Comparison of ENCODE assay signal across 8 cellular contexts in genomic region chr7:73842248-73842895, GRCh38. TPM values are rescaled to one million over a fixed set of nuclear protein-coding genes. Genes with fewer than 3 reads are reported as not detected.
A peak's percentile ranks its signal among the peaks of the same experiment; 100 is the strongest.
DNase-seq lines count a peak whose midpoint lies in the region; FAIRE-seq and TF ChIP-seq lines count a peak whose summit lies in the region.

Gene METTL27, minus strand, starts transcription at chr7:73842516. Its CDS starts 376 bp downstream, at chr7:73842140.

- H3K14ac ChIP-seq in H1 (ENCODE audit: insufficient read length) = peak within 1 kb of the TSS; percentile 40

- H3K79me1 ChIP-seq in H1 (ENCODE audit: low read depth, low read length) = no peaks in the 10 kb centered on the region

- H3K27me3 ChIP-seq in H1 (replicated peaks in 1 of 4; ENCODE audit: control insufficient read depth in 3 of 4, extremely low read depth in 1 of 4, insufficient read depth in 3 of 4, low read length in 3 of 4) = no peaks in the 10 kb centered on the region

- CTCF ChIA-PET in H1 (lab: Charles Lee; ENCODE audit: partially characterized antibody) = interaction anchor here (0.6 to 7.1 kb wide), 7 partner anchors 10 to 113 kb away, joined by 3 to 65 read pairs (median 18); partner anchors contain the start of genes ABHD11 and CLDN4

- H3K56ac ChIP-seq in H1 (replicated peaks; ENCODE audit: insufficient read length, low read depth, low read length) = peak within 1 kb of the TSS; percentile 82

- H3K23ac ChIP-seq in H1 (ENCODE audit: insufficient read length) = no peak within 1 kb of the TSS

- peak within 1 kb of the TSS; percentile 87 for H3K18ac ChIP-seq in H1 (ENCODE audit: extremely low read depth, low read length)

- no peaks in the 10 kb centered on the region for H4K20me1 ChIP-seq in H1 (replicated peaks in 1 of 2; ENCODE audit: control insufficient read depth in 1 of 2, insufficient read depth in 2 of 2, low read length in 2 of 2)

- H3K36me3 ChIP-seq in H1 (ENCODE audit: control insufficient read depth in 2 of 4, insufficient read depth in 4 of 4, low read length in 3 of 4) = no peaks in the 10 kb centered on the region
- no peaks in the 10 kb centered on the region for H3K36me3 ChIP-seq in mesodermal cell (ENCODE audit: control insufficient read depth, insufficient read depth, low read length)

- peak in 1 of 2 experiments; percentile 61; a peak in 2 of 3 replicates for TF ChIP-seq POLR2A in H1 (IDR thresholded peaks at IDR 0.05; ENCODE audit: control extremely low read depth in 1 of 2, low read depth in 2 of 2, low read length in 2 of 2)

- POLR2A ChIA-PET in H1 (lab: Charles Lee; ENCODE audit: partially characterized antibody) = interaction anchor here (1.0 to 6.5 kb wide), 9 partner anchors 8 to 108 kb away, joined by 3 to 96 read pairs (median 4); partner anchors contain the start of genes CLDN3 and CLDN4

- peaks cover 0 to 11% (median 5%) of the 10 kb centered on the region in 4 experiments; a peak in 5 of 7 replicates for H3K4me1 ChIP-seq in H1 (replicated peaks in 1 of 4; ENCODE audit: control insufficient read depth in 3 of 4, insufficient read depth in 4 of 4, low read length in 3 of 4)
- H3K4me1 ChIP-seq in mesodermal cell (ENCODE audit: control insufficient read depth, insufficient read depth, low read length, poor library complexity, severe bottlenecking) = peaks cover 28% of the 10 kb centered on the region

- peak within 1 kb of the TSS; percentile 64 for H2BK120ac ChIP-seq in H1 (replicated peaks; ENCODE audit: low read depth, low read length)

- TF ChIP-seq RAD21 in H1 (IDR thresholded peaks at IDR 0.05 in 1 of 2, conservative IDR thresholded peaks at IDR 0.05 in 1 of 2; ENCODE audit: low read depth in 2 of 2, low read length in 2 of 2) = no peak

- peak within 1 kb of the TSS; percentile 95; the same call in 1 of the 2 replicates for H2AFZ ChIP-seq in H1 (ENCODE audit: low read length)

- H2AK5ac ChIP-seq in H1 (ENCODE audit: low read depth, low read length) = peak within 1 kb of the TSS; percentile 53; the same call in 1 of the 2 replicates

- H4K8ac ChIP-seq in H1 (ENCODE audit: extremely low read depth, insufficient read depth, low read length) = peak within 1 kb of the TSS; percentile 88

- peak within 1 kb of the TSS; percentile 60; the same call in 1 of the 2 replicates for H2BK12ac ChIP-seq in H1 (ENCODE audit: low read depth, low read length)

- H3K79me2 ChIP-seq in H1 (ENCODE audit: control insufficient read depth in 1 of 2, insufficient read depth in 2 of 2, low read length in 2 of 2) = no peaks in the 10 kb centered on the region

- H3K4ac ChIP-seq in H1 (replicated peaks; ENCODE audit: insufficient read length, low read depth, low read length) = peak within 1 kb of the TSS; percentile 91

- peak within 1 kb of the TSS; percentile 85 for H4K91ac ChIP-seq in H1 (replicated peaks; ENCODE audit: insufficient read length, low read length)

- no peak for TF ChIP-seq EP300 in H1 (IDR thresholded peaks at IDR 0.05; ENCODE audit: borderline replicate concordance in 1 of 2, low read depth in 2 of 2, low read length in 2 of 2)

- peaks cover 6% of the 10 kb centered on the region; the same call in 1 of the 2 replicates for H3K23me2 ChIP-seq in H1 (ENCODE audit: low read depth, low read length)

- H3K4me2 ChIP-seq in H1 (ENCODE audit: insufficient read depth in 1 of 2, low read depth in 2 of 2, low read length in 2 of 2) = peak within 1 kb of the TSS; percentile 63 to 96

- 0 out of 2 replicates have a peak within 1 kb of the TSS, but pooled peaks have one; percentile 61 for H2BK20ac ChIP-seq in H1 (ENCODE audit: low read length)

- 0 out of 2 replicates have a peak within 1 kb of the TSS, but pooled peaks have one; percentile 29 for H2BK15ac ChIP-seq in H1 (ENCODE audit: low read length)

- peak within 1 kb of the TSS; percentile 87; the same call in 1 of the 2 replicates for H2BK5ac ChIP-seq in H1 (ENCODE audit: low read depth, low read length)

- peak within 1 kb of the TSS; percentile 97 for H4K5ac ChIP-seq in H1 (ENCODE audit: insufficient read length, low read depth, low read length)

- WGBS in H1 (ENCODE audit: extremely low coverage in 1 of 2, insufficient coverage in 1 of 2, insufficient read length in 1 of 2, insufficient replicate concordance in 2 of 2, low coverage in 1 of 2, low lambda C conversion rate in 2 of 2, missing lambda C conversion rate in 1 of 2), 2 experiments = 6% methylated on average over 10 of the region's 35 CpGs; no CpG with 5 or more reads in 1 of the 2 experiments
- WGBS in mesodermal cell (ENCODE audit: insufficient coverage in 2 of 2), 2 experiments = 0 to 1% methylated on average over 13 to 14 of the region's 35 CpGs

- no peak for FAIRE-seq in H1 (lab: Jason Lieb, UNC)

- peaks cover 0 to under 1% of the 10 kb centered on the region in 2 experiments; a peak in 2 of 4 replicates for H3K9me3 ChIP-seq in H1 (ENCODE audit: insufficient read depth in 2 of 2, low read depth in 1 of 2, low read length in 1 of 2)
- no peaks in the 10 kb centered on the region for H3K9me3 ChIP-seq in mesodermal cell (ENCODE audit: control insufficient read depth, low read length)

- H3K4me3 ChIP-seq in H1 (ENCODE audit: extremely low read depth in 1 of 4, insufficient read depth in 2 of 4, low read depth in 3 of 4, low read length in 4 of 4) (peak within 1 kb of the TSS; percentile 52 to 78 (median 58)), mesodermal cell (ENCODE audit: extremely low read depth, insufficient read depth, low read length, poor library complexity, severe bottlenecking) (peak within 1 kb of the TSS; percentile 47)

- no peak for TF ChIP-seq CTCF in GM20000 (IDR thresholded peaks at IDR 0.05; ENCODE audit: extremely low read depth, missing control alignments)
- no peak for TF ChIP-seq CTCF in H1 (IDR thresholded peaks at IDR 0.05; ENCODE audit: control extremely low read depth in 1 of 3, insufficient read depth in 1 of 3, low read depth in 1 of 3, low read length in 3 of 3)

- peak within 1 kb of the TSS in 3 of 4 experiments; percentile 56 to 78 (median 60); a peak in 6 of 7 replicates for H3K9ac ChIP-seq in H1 (replicated peaks in 1 of 4; ENCODE audit: extremely low read depth in 1 of 4, low read depth in 3 of 4, low read length in 3 of 4)

- peak; percentile 94 for DNase-seq in COLO668 (lab: John Stamatoyannopoulos, UW; ENCODE audit: unreplicated experiment)
- DNase-seq in GM20000 (ENCODE audit: low spot score) = peak; percentile 98
- peak; percentile 97 for DNase-seq in HT-29 (ENCODE audit: low spot score)
- DNase-seq in NOMO-1 (lab: John Stamatoyannopoulos, UW; ENCODE audit: unreplicated experiment in 2 of 2) = peak; percentile 100
- peak; percentile 72 to 79 (median 73) for DNase-seq in activated CD8-positive, alpha-beta memory T cell treated with anti-CD3 and anti-CD28 coated beads for 48 hours (ENCODE audit: low read depth in 2 of 3, low spot score in 2 of 3)
- peak; percentile 82 to 91 for DNase-seq in H1 (ENCODE audit: low read depth in 1 of 2, low spot score in 2 of 2)
- peak; percentile 72 for DNase-seq in stimulated activated CD8-positive, alpha-beta memory T cell treated with anti-CD3 and anti-CD28 coated beads, Interleukin-15, amount 100 ng/mL, for 24 hours (ENCODE audit: low read depth)

- H3K27ac ChIP-seq in H1 (ENCODE audit: low read depth, low read length) (0 out of 2 replicates have a peak within 1 kb of the TSS, but pooled peaks have one; percentile 61), mesodermal cell (ENCODE audit: low read depth, low read length, severe bottlenecking) (peak within 1 kb of the TSS; percentile 69)

TF ChIP-seq in H1, 55 proteins besides CTCF, POLR2A, EP300 and RAD21 (continues in another document):
- TF ChIP-seq CHD2 (IDR thresholded peaks at IDR 0.05; ENCODE audit: low read length) (no peak), RBBP5 (IDR thresholded peaks at IDR 0.05; ENCODE audit: borderline replicate concordance, low read depth, low read length) (no peak), SUZ12 (IDR thresholded peaks at IDR 0.05; ENCODE audit: low read length) (no peak), CEBPB (IDR thresholded peaks at IDR 0.05; ENCODE audit: low read depth, low read length) (no peak), GTF2F1 (IDR thresholded peaks at IDR 0.05; ENCODE audit: borderline replicate concordance, low read depth, low read length) (no peak), PHF8 (conservative IDR thresholded peaks at IDR 0.05; ENCODE audit: low read depth, low read length) (peak; percentile 77), MAX (IDR thresholded peaks at IDR 0.05) (0 out of 2 replicates have a peak, but pooled peaks have one; percentile 6), TAF7 (optimal IDR thresholded peaks at IDR 0.05; ENCODE audit: borderline replicate concordance, low read depth, low read length) (no peak), TCF12 (IDR thresholded peaks at IDR 0.05; ENCODE audit: low read depth, low read length) (no peak), POLR2AphosphoS5 (IDR thresholded peaks at IDR 0.05; ENCODE audit: low read depth, low read length) (peak; percentile 86), TAF1 (IDR thresholded peaks at IDR 0.05; ENCODE audit: low read depth, low read length) (peak; percentile 53; the same call in 1 of the 2 replicates), MAFK (IDR thresholded peaks at IDR 0.05; ENCODE audit: low read depth, low read length) (no peak), TBP (IDR thresholded peaks at IDR 0.05; ENCODE audit: low read depth, low read length) (peak; percentile 58; the same call in 1 of the 2 replicates), SP1 (IDR thresholded peaks at IDR 0.05; ENCODE audit: low read depth, low read length) (0 out of 2 replicates have a peak, but pooled peaks have one; percentile 23), SP4 (IDR thresholded peaks at IDR 0.05; ENCODE audit: low read length) (no peak), SIRT6 (IDR thresholded peaks at IDR 0.05; ENCODE audit: low read length) (no peak), JUN (IDR thresholded peaks at IDR 0.05; ENCODE audit: low read depth, low read length) (no peak)

RNA-seq across cellular contexts. Expression of gene METTL27, which starts in this region (rescaled TPM):
- total RNA-seq in HT-29 (2014; rRNA removed; shearing (Covaris generic)) = 7.3 and 9.8 TPM in 2 replicates
- 5.6 and 6.2 TPM in 2 replicates for total RNA-seq in H1 (2021; fragmentation: NEBNext Ultra II Directional; extraction: Animal tissue kit (Norgen Biotek cat#: 25700))
- 12.0 and 21.6 TPM in 2 replicates for polyA plus RNA-seq in H1 (2011; rRNA removed)
- 14.6 TPM for polyA plus RNA-seq in H1 (2011; cell fraction: cytosol; rRNA removed)
- 19.1 TPM for polyA plus RNA-seq in H1 (2011; cell fraction: nucleus; rRNA removed)
- 4.4 to 11.8 TPM (median 8.7 TPM) in 4 replicates for polyA plus RNA-seq in H1 (2012, experiment 1 of 2)
- 5.8 TPM for polyA plus RNA-seq in H1 (2012, experiment 2 of 2)
- polyA plus RNA-seq in H1 (2013, experiment 1 of 2) = 3.1 TPM
- polyA plus RNA-seq in H1 (2013, experiment 2 of 2) = 2.6 TPM
- polyA minus RNA-seq in H1 (2011; rRNA and poly(A)+ RNA removed) = 3.9 and 8.7 TPM in 2 replicates
- polyA minus RNA-seq in H1 (2011; cell fraction: cytosol; rRNA and poly(A)+ RNA removed) = 5.5 TPM
- 14.0 TPM for polyA minus RNA-seq in H1 (2011; cell fraction: nucleus; rRNA and poly(A)+ RNA removed)
- polyA plus RNA-seq in mesodermal cell (2013, experiment 1 of 2) = 3.6 TPM
- 3.1 TPM for polyA plus RNA-seq in mesodermal cell (2013, experiment 2 of 2)

Comparison
In these comparisons a context has a peak if more than half of its experiments do, and no peak if none do; other contexts are left out.
1. Peak in every context shown above with its lines: DNase-seq, H3K4me3 ChIP-seq and H3K27ac ChIP-seq.